In the genomic region with DNA sequence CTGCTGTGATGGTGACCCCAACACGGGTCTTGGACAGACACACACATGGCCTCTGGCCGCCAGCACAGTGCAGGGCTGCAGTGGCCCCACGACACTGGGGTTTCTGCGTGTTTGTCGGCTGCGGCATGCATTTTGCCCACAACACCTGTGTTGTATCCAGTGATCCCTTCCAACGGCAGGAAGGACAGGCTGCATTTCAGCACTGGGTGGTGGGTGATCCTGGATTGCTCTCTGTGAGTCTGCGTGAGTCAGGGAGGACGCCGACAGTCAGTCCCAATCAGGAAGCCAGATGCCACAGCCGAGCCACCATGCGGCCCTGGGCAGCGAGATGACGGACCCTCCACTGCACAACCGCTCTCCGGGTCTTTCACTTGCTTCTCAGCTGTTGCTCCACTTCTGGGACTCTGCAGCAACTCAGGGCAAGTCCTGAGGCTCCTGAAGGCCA, we compare ENCODE assay signal across 21 cellular contexts. TPM values are rescaled to one million over a fixed set of nuclear protein-coding genes. Genes with fewer than 3 reads are reported as not detected.
"Had no signal": no experiment of that assay in that cellular context is flagged by ENCODE, and none has a peak within 500 bp of the region (broad histone marks: within the 10 kb centered on the region; RNA-seq: fewer than 3 reads in every experiment).

No MANE protein-coding gene starts in this region.

- H3K27ac ChIP-seq: dorsolateral prefrontal cortex, gastroesophageal sphincter, ovary, thyroid gland, WERI-Rb-1 had no signal

- H3K9me3 ChIP-seq: gastroesophageal sphincter, ovary, thyroid gland had no signal

- H3K27ac Mint-ChIP-seq: activated CD4-positive, alpha-beta T cell treated with anti-CD3 and anti-CD28 coated beads for 36 hours; activated CD8-positive, alpha-beta T cell treated with anti-CD3 and anti-CD28 coated beads, Interleukin-2, amount 10 ng/mL, durations not matched to agents 7 days and 5 days; activated T-helper 1 cell treated with anti-CD3 and anti-CD28 coated beads, Interleukin-12 subunit alpha, Interleukin-12 subunit beta, Interleukin-2, Interleukin-4 antibody, amounts not matched to agents 30 ng/mL and 10 ng/mL and 1 ng/mL, durations not matched to agents 14 hours and 24 hours and 36 hours; stimulated activated naive B cell treated with anti-CD40 and anti-IgM and Interleukin-4, amounts not matched to agents 10 μg/mL and 1 μg/mL and 100 μg/mL, for 72 hours had no signal

- DNase-seq: activated CD4-positive, alpha-beta T cell treated with anti-CD3 and anti-CD28 coated beads for 36 hours; activated CD8-positive, alpha-beta T cell treated with anti-CD3 and anti-CD28 coated beads, Interleukin-2, amount 10 ng/mL, durations not matched to agents 7 days and 5 days; activated naive CD4-positive, alpha-beta T cell; erythroblast; stimulated activated CD4-positive, alpha-beta T cell treated with anti-CD3 and anti-CD28 coated beads, Interleukin-15, amount 100 ng/mL, for 24 hours; stimulated activated CD4-positive, alpha-beta T cell treated with anti-CD3 and anti-CD28 coated beads, Interleukin-4, amount 100 ng/mL, for 1 hour; stimulated activated naive B cell treated with anti-CD40 and anti-IgM and Interleukin-4, amounts not matched to agents 10 μg/mL and 1 μg/mL and 100 μg/mL, for 72 hours; T-helper 9 cell; thyroid gland; WERI-Rb-1 had no signal

- H3K27me3 ChIP-seq: dorsolateral prefrontal cortex, ovary, thyroid gland had no signal

- H3K36me3 ChIP-seq: gastroesophageal sphincter, ovary, thyroid gland, WERI-Rb-1 had no signal

- H3K4me1 ChIP-seq: gastroesophageal sphincter, thyroid gland had no signal

- ATAC-seq: activated CD4-positive, alpha-beta T cell treated with anti-CD3 and anti-CD28 coated beads for 36 hours; activated CD8-positive, alpha-beta T cell treated with anti-CD3 and anti-CD28 coated beads, Interleukin-2, amount 10 ng/mL, durations not matched to agents 7 days and 5 days; gastroesophageal sphincter had no signal

- H3K4me1 Mint-ChIP-seq: activated CD4-positive, alpha-beta T cell treated with anti-CD3 and anti-CD28 coated beads for 36 hours had no signal

- H3K9me3 Mint-ChIP-seq: activated T-helper 1 cell treated with anti-CD3 and anti-CD28 coated beads, Interleukin-12 subunit alpha, Interleukin-12 subunit beta, Interleukin-2, Interleukin-4 antibody, amounts not matched to agents 30 ng/mL and 10 ng/mL and 1 ng/mL, durations not matched to agents 14 hours and 24 hours and 36 hours; neural crest cell; stimulated activated naive B cell treated with anti-CD40 and anti-IgM and Interleukin-4, amounts not matched to agents 10 μg/mL and 1 μg/mL and 100 μg/mL, for 72 hours had no signal

- H3K4me3 ChIP-seq: dorsolateral prefrontal cortex, gastroesophageal sphincter, ovary, thyroid gland had no signal

- H3K36me3 Mint-ChIP-seq: stimulated activated naive B cell treated with anti-CD40 and anti-IgM and Interleukin-4, amounts not matched to agents 10 μg/mL and 1 μg/mL and 100 μg/mL, for 72 hours had no signal

- H3K4me3 Mint-ChIP-seq: activated CD4-positive, alpha-beta T cell treated with anti-CD3 and anti-CD28 coated beads for 36 hours; activated CD8-positive, alpha-beta T cell treated with anti-CD3 and anti-CD28 coated beads, Interleukin-2, amount 10 ng/mL, durations not matched to agents 7 days and 5 days; activated T-helper 1 cell treated with anti-CD3 and anti-CD28 coated beads, Interleukin-12 subunit alpha, Interleukin-12 subunit beta, Interleukin-2, Interleukin-4 antibody, amounts not matched to agents 30 ng/mL and 10 ng/mL and 1 ng/mL, durations not matched to agents 14 hours and 24 hours and 36 hours; neural crest cell; stimulated activated naive B cell treated with anti-CD40 and anti-IgM and Interleukin-4, amounts not matched to agents 10 μg/mL and 1 μg/mL and 100 μg/mL, for 72 hours had no signal

RNA-seq across cellular contexts. Expression of a gene that starts 20.6 kb away (rescaled TPM):
- total RNA-seq: activated CD4-positive, alpha-beta T cell treated with anti-CD3 and anti-CD28 coated beads for 36 hours; activated CD8-positive, alpha-beta T cell treated with anti-CD3 and anti-CD28 coated beads, Interleukin-2, amount 10 ng/mL, durations not matched to agents 7 days and 5 days; activated T-helper 1 cell treated with anti-CD3 and anti-CD28 coated beads, Interleukin-12 subunit alpha, Interleukin-12 subunit beta, Interleukin-2, Interleukin-4 antibody, amounts not matched to agents 30 ng/mL and 10 ng/mL and 1 ng/mL, durations not matched to agents 14 hours and 24 hours and 36 hours; astrocyte; bronchial epithelial cell; gastroesophageal sphincter; kidney epithelial cell; liver; mesenteric fat pad; ovary; skeletal muscle tissue; thyroid gland had no signal
- polyA plus RNA-seq: liver, ovary had no signal
